In the genomic region with DNA sequence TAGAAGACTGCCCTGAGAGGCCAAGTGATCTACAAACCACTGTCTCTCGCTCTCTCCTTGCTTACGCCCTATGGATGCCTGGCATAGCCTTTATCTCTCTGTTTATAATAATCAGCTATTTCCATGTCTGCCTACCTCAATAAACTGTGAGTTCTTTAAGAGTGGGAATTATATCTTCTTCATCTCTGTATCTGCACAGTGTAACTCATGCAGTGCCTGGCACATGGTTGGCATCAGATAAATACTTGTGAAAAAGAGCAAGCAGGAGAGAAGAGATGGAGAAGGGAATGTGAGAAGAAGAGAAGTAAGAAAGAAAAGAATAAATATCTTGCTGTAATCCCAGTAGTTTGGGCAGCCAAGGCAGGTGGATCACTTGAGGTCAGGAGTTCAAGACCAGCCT, we compare ENCODE assay signal across 38 cellular contexts.
"Had no signal": no experiment of that assay in that cellular context is flagged by ENCODE, and none has a peak within 500 bp of the region (broad histone marks: within the 10 kb centered on the region; RNA-seq: fewer than 3 reads in every experiment).

No MANE protein-coding gene starts in this region.

- H3K4me1 ChIP-seq: adrenal gland, ascending aorta had no signal

- H3K4me3 Mint-ChIP-seq: activated B cell treated with CpG ODN at 0.5 μM for 24 hours; activated CD4-positive, alpha-beta memory T cell treated with anti-CD3 and anti-CD28 coated beads for 36 hours; activated CD4-positive, alpha-beta T cell treated with anti-CD3 and anti-CD28 coated beads, Interleukin-2, amount 10 ng/mL, durations not matched to agents 24 days and 14 days; activated CD8-positive, alpha-beta T cell treated with anti-CD3 and anti-CD28 coated beads for 36 hours; activated naive CD4-positive, alpha-beta T cell treated with anti-CD3 and anti-CD28 coated beads for 36 hours; activated naive CD8-positive, alpha-beta T cell treated with anti-CD3 and anti-CD28 coated beads for 36 hours; activated T-cell treated with anti-CD3 and anti-CD28 coated beads, Interleukin-2, amount 50 U/mL, for 4 hours; activated T-cell treated with anti-CD3 and anti-CD28 coated beads, Interleukin-2, amount 50 U/mL, for 72 hours; activated T-helper 1 cell treated with anti-CD3 and anti-CD28 coated beads, Interleukin-12 subunit alpha, Interleukin-12 subunit beta, Interleukin-2, Interleukin-4 antibody, amounts not matched to agents 30 ng/mL and 10 ng/mL and 1 ng/mL, durations not matched to agents 14 hours and 24 hours and 36 hours; activated T-helper 17 cell treated with anti-CD3 and anti-CD28 coated beads, Interleukin-2, amount 50 U/mL, for 72 hours; brain; central memory CD8-positive, alpha-beta T cell; T-helper 1 cell treated with Interleukin-12 subunit alpha and Interleukin-12 subunit beta and Interleukin-4 antibody, amounts not matched to agents 30 μg/mL and 1 μg/mL, for 36 hours; T-helper 2 cell treated with Interferon-gamma antibody and Interleukin-4, amounts not matched to agents 5 μg/mL and 100 μg/mL, for 36 hours had no signal

- H3K27me3 Mint-ChIP-seq: brain had no signal

- ATAC-seq: activated CD8-positive, alpha-beta T cell treated with anti-CD3 and anti-CD28 coated beads for 36 hours; activated naive CD4-positive, alpha-beta T cell treated with anti-CD3 and anti-CD28 coated beads, Interleukin-2, amount 50 U/mL, for 72 hours; activated T-cell treated with anti-CD3 and anti-CD28 coated beads, Interleukin-2, amount 50 U/mL, for 4 hours; activated T-cell treated with anti-CD3 and anti-CD28 coated beads, Interleukin-2, amount 50 U/mL, for 72 hours; activated T-helper 17 cell treated with anti-CD3 and anti-CD28 coated beads, Interleukin-2, amount 50 U/mL, for 72 hours had no signal

- DNase-seq: activated B cell treated with CpG ODN at 0.5 μM for 24 hours; activated CD4-positive, alpha-beta memory T cell treated with anti-CD3 and anti-CD28 coated beads for 36 hours; activated CD4-positive, alpha-beta T cell treated with anti-CD3 and anti-CD28 coated beads for 4 hours; activated CD4-positive, alpha-beta T cell treated with anti-CD3 and anti-CD28 coated beads, Interleukin-2, amount 10 ng/mL, durations not matched to agents 24 days and 14 days; activated CD4-positive, alpha-beta T cell treated with anti-CD3 and anti-CD28 coated beads, Interleukin-2, amount 50 U/mL, for 1 hour; activated CD4-positive, alpha-beta T cell treated with anti-CD3 and anti-CD28 coated beads, Interleukin-2, amount 50 U/mL, for 4 hours; activated CD4-positive, CD25-positive, alpha-beta regulatory T cell treated with anti-CD3 and anti-CD28 coated beads, Interleukin-2, amount 50 U/mL, for 72 hours; activated CD8-positive, alpha-beta memory T cell treated with anti-CD3 and anti-CD28 coated beads, Interleukin-2, amount 50 U/mL, for 4 hours; activated CD8-positive, alpha-beta T cell treated with anti-CD3 and anti-CD28 coated beads for 36 hours; activated effector memory CD4-positive, alpha-beta T cell treated with anti-CD3 and anti-CD28 coated beads, Interleukin-2, amount 50 U/mL, for 16 hours; activated gamma-delta T cell treated with Interleukin-2 at 50 U/mL for 16 hours; activated naive CD4-positive, alpha-beta T cell; activated naive CD4-positive, alpha-beta T cell treated with anti-CD3 and anti-CD28 coated beads for 36 hours; activated naive CD4-positive, alpha-beta T cell treated with anti-CD3 and anti-CD28 coated beads, Interleukin-2, amount 50 U/mL, for 16 hours; activated naive CD8-positive, alpha-beta T cell treated with anti-CD3 and anti-CD28 coated beads for 36 hours; activated T-cell treated with anti-CD3 and anti-CD28 coated beads for 4 hours; activated T-cell treated with anti-CD3 and anti-CD28 coated beads, Interleukin-2, amount 50 U/mL, for 1 hour; activated T-cell treated with anti-CD3 and anti-CD28 coated beads, Interleukin-2, amount 50 U/mL, for 4 hours; activated T-cell treated with anti-CD3 and anti-CD28 coated beads, Interleukin-2, amount 50 U/mL, for 72 hours; adrenal gland; amygdala; anterior cingulate cortex; caudate nucleus; cerebellar nuclear complex; T-helper 2 cell; T-helper 9 cell had no signal

- FAIRE-seq: bronchial epithelial cell, TTC549 had no signal

- H3K27ac ChIP-seq: adrenal gland, ascending aorta, cardiac muscle cell, VCaP had no signal

- H3K9me3 ChIP-seq: adrenal gland, ascending aorta had no signal

- H3K27me3 ChIP-seq: adrenal gland, ascending aorta, cardiac muscle cell had no signal

- H3K36me3 ChIP-seq: adrenal gland, ascending aorta, cardiac muscle cell had no signal

- H3K4me3 ChIP-seq: adrenal gland, ascending aorta, cardiac muscle cell had no signal

- H3K36me3 Mint-ChIP-seq: activated CD4-positive, alpha-beta memory T cell treated with anti-CD3 and anti-CD28 coated beads for 36 hours; activated naive CD8-positive, alpha-beta T cell treated with anti-CD3 and anti-CD28 coated beads for 36 hours; brain had no signal

- H3K9me3 Mint-ChIP-seq: activated B cell treated with CpG ODN at 0.5 μM for 24 hours; activated CD4-positive, alpha-beta memory T cell treated with anti-CD3 and anti-CD28 coated beads for 36 hours; activated CD4-positive, alpha-beta T cell treated with anti-CD3 and anti-CD28 coated beads, Interleukin-2, amount 10 ng/mL, durations not matched to agents 24 days and 14 days; activated CD8-positive, alpha-beta T cell treated with anti-CD3 and anti-CD28 coated beads for 36 hours; activated naive CD4-positive, alpha-beta T cell treated with anti-CD3 and anti-CD28 coated beads for 36 hours; activated naive CD4-positive, alpha-beta T cell treated with anti-CD3 and anti-CD28 coated beads, Interleukin-2, amount 50 U/mL, for 72 hours; activated naive CD8-positive, alpha-beta T cell treated with anti-CD3 and anti-CD28 coated beads for 36 hours; activated T-cell treated with anti-CD3 and anti-CD28 coated beads, Interleukin-2, amount 50 U/mL, for 4 hours; activated T-cell treated with anti-CD3 and anti-CD28 coated beads, Interleukin-2, amount 50 U/mL, for 72 hours; activated T-helper 1 cell treated with anti-CD3 and anti-CD28 coated beads, Interleukin-12 subunit alpha, Interleukin-12 subunit beta, Interleukin-2, Interleukin-4 antibody, amounts not matched to agents 30 ng/mL and 10 ng/mL and 1 ng/mL, durations not matched to agents 14 hours and 24 hours and 36 hours; activated T-helper 17 cell treated with anti-CD3 and anti-CD28 coated beads, Interleukin-2, amount 50 U/mL, for 72 hours; central memory CD8-positive, alpha-beta T cell; T-helper 1 cell treated with Interleukin-12 subunit alpha and Interleukin-12 subunit beta and Interleukin-4 antibody, amounts not matched to agents 30 μg/mL and 1 μg/mL, for 36 hours; T-helper 2 cell treated with Interferon-gamma antibody and Interleukin-4, amounts not matched to agents 5 μg/mL and 100 μg/mL, for 36 hours had no signal

- H3K4me1 Mint-ChIP-seq: activated B cell treated with CpG ODN at 0.5 μM for 24 hours; activated CD4-positive, alpha-beta T cell treated with anti-CD3 and anti-CD28 coated beads, Interleukin-2, amount 10 ng/mL, durations not matched to agents 24 days and 14 days; activated naive CD8-positive, alpha-beta T cell treated with anti-CD3 and anti-CD28 coated beads for 36 hours; activated T-helper 17 cell treated with anti-CD3 and anti-CD28 coated beads, Interleukin-2, amount 50 U/mL, for 72 hours; central memory CD8-positive, alpha-beta T cell had no signal

- H3K27ac Mint-ChIP-seq: activated B cell treated with CpG ODN at 0.5 μM for 24 hours; activated CD4-positive, alpha-beta memory T cell treated with anti-CD3 and anti-CD28 coated beads for 36 hours; activated CD4-positive, alpha-beta T cell treated with anti-CD3 and anti-CD28 coated beads, Interleukin-2, amount 10 ng/mL, durations not matched to agents 24 days and 14 days; activated CD8-positive, alpha-beta T cell treated with anti-CD3 and anti-CD28 coated beads for 36 hours; activated naive CD4-positive, alpha-beta T cell treated with anti-CD3 and anti-CD28 coated beads for 36 hours; activated naive CD4-positive, alpha-beta T cell treated with anti-CD3 and anti-CD28 coated beads, Interleukin-2, amount 50 U/mL, for 72 hours; activated naive CD8-positive, alpha-beta T cell treated with anti-CD3 and anti-CD28 coated beads for 36 hours; activated T-cell treated with anti-CD3 and anti-CD28 coated beads, Interleukin-2, amount 50 U/mL, for 72 hours; activated T-helper 1 cell treated with anti-CD3 and anti-CD28 coated beads, Interleukin-12 subunit alpha, Interleukin-12 subunit beta, Interleukin-2, Interleukin-4 antibody, amounts not matched to agents 30 ng/mL and 10 ng/mL and 1 ng/mL, durations not matched to agents 14 hours and 24 hours and 36 hours; activated T-helper 17 cell treated with anti-CD3 and anti-CD28 coated beads, Interleukin-2, amount 50 U/mL, for 72 hours; T-helper 1 cell treated with Interleukin-12 subunit alpha and Interleukin-12 subunit beta and Interleukin-4 antibody, amounts not matched to agents 30 μg/mL and 1 μg/mL, for 36 hours; T-helper 2 cell treated with Interferon-gamma antibody and Interleukin-4, amounts not matched to agents 5 μg/mL and 100 μg/mL, for 36 hours had no signal
